In genomic region chr17:62780273-62780672, GRCh38 we compare ENCODE assay signal across 16 cellular contexts. TPM values are rescaled to one million over a fixed set of nuclear protein-coding genes. Genes with fewer than 3 reads are reported as not detected.
DNase-seq lines count a peak whose midpoint lies in the region; ATAC-seq lines count a peak whose summit lies in the region.
"Had no signal": no experiment of that assay in that cellular context is flagged by ENCODE, and none has a peak within 500 bp of the region (broad histone marks: within the 10 kb centered on the region; RNA-seq: fewer than 3 reads in every experiment).

No MANE protein-coding gene starts in this region.

- intact Hi-C loops in sciatic nerve (cut with DNase I), result no loop called here

- DNase-seq in Daoy (ENCODE audit: low read depth) (peak; percentile 51), NCI-H2171 treated with DMSO at 0.1 percent for 48 hours (lab: John Stamatoyannopoulos, UW) (peak; percentile 96), epithelial cell of prostate (ENCODE audit: low read depth, low spot score) (no peak), sciatic nerve (ENCODE audit: low spot score) (peak; percentile 28), EL (no peak), OCI-M2 (lab: John Stamatoyannopoulos, UW; ENCODE audit: unreplicated experiment) (no peak)
- DNase-seq in central memory CD4-positive, alpha-beta T cell, result no peak
- no peak for DNase-seq in effector CD4-positive, alpha-beta T cell
- DNase-seq: activated naive CD4-positive, alpha-beta T cell treated with anti-CD3 and anti-CD28 coated beads for 36 hours; CD4-positive, CD25-positive, alpha-beta regulatory T cell; left colon; NCI-H1694; nucleus accumbens; stimulated activated CD4-positive, alpha-beta T cell treated with anti-CD3 and anti-CD28 coated beads, Interleukin-2, amount 100 ng/mL, for 24 hours had no signal

- ATAC-seq in sciatic nerve, result no peak
- ATAC-seq: left colon; stimulated activated memory B cell treated with anti-CD40 and anti-IgM and Interleukin-4, amounts not matched to agents 10 μg/mL and 1 μg/mL and 100 μg/mL, for 72 hours had no signal

- H3K27ac ChIP-seq in epithelial cell of prostate, result peak overlapping the region; percentile 97

RNA-seq across cellular contexts. Expression of gene MARCHF10, which starts 27.8 kb away (rescaled TPM):
- total RNA-seq in Daoy (2014; rRNA removed; shearing (Covaris generic)), result 0.42 TPM in 1 of 2 replicates, not detected in the other
- 2.1 TPM for total RNA-seq in sciatic nerve
- total RNA-seq: activated CD8-positive, alpha-beta memory T cell treated with anti-CD3 and anti-CD28 coated beads for 36 hours; activated naive CD4-positive, alpha-beta T cell treated with anti-CD3 and anti-CD28 coated beads for 36 hours; CD4-positive, CD25-positive, alpha-beta regulatory T cell; left colon had no signal

Comparison
In these comparisons a context has a peak if more than half of its experiments do, and no peak if none do; other contexts are left out.
1. DNase-seq: peak in Daoy (single experiment), NCI-H2171 treated with DMSO at 0.1 percent for 48 hours (single experiment) and sciatic nerve (single experiment); none in epithelial cell of prostate (single experiment), central memory CD4-positive, alpha-beta T cell (single experiment), EL (single experiment), OCI-M2 (single experiment) and effector CD4-positive, alpha-beta T cell (single experiment).